ENCODE assay signal across 15 cellular contexts in the genomic region with DNA sequence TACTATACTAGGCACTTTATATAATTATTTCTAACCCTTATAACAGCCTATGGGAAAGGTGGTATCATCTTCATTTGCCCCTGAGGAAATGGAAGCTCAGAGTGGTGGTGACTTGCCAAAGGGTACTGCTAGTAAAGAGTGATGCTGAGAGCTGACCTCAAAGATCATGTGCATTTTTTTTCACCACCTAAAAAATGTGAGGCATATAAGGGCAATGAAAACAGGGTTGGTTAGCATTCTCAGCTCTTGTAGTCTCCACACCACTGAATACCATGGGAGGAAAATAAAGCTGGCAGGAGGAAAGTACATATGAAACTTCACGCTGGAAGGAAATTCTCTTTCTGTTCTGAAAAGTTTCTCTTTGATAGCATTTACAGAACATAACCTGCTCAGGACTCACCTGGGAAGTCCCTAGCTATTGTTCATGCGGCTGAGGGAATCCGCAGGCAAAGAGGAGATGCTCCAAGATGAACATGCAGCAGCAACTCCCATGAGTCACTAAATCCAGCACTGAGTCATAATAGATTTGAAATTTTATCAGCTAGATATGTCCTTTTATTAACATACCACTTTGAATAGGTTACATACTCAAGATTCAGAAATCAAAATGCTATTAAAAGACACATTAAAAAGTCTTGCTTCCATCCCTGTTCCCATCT. TPM values are rescaled to one million over a fixed set of nuclear protein-coding genes. Genes with fewer than 3 reads are reported as not detected.
DNase-seq lines count a peak whose midpoint lies in the region; ATAC-seq and TF ChIP-seq lines count a peak whose summit lies in the region.
"Had no signal": no experiment of that assay in that cellular context is flagged by ENCODE, and none has a peak within 500 bp of the region (broad histone marks: within the 10 kb centered on the region; RNA-seq: fewer than 3 reads in every experiment).

No MANE protein-coding gene starts in this region.

- H4K20me1 ChIP-seq in PC-9 (ENCODE audit: insufficient read depth) = no peaks in the 10 kb centered on the region

- H3K4me3 ChIP-seq in PC-9 = no peak overlapping the region
- H3K4me3 ChIP-seq in cardiac fibroblast (replicated peaks in 1 of 2; ENCODE audit: low read depth in 2 of 2, low read length in 2 of 2) = no peak overlapping the region
- H3K4me3 ChIP-seq: heart left ventricle, psoas muscle had no signal

- POLR2A ChIA-PET in PC-9 (lab: Charles Lee; ENCODE audit: unreplicated experiment) (interaction anchor here (0.6 kb wide), 1 partner anchor 32 kb away, joined by 5 read pairs; the partner anchor contains the start of gene CEP70), GM10248 (lab: Yijun Ruan, JAX) (no interaction called here)

- CTCF ChIA-PET in PC-9 (lab: Charles Lee) = interaction anchor here (0.8 to 1.6 kb wide), 2 partner anchors 31 to 298 kb away, joined by 3 to 8 read pairs; partner anchors contain the start of gene CEP70
- CTCF ChIA-PET in GM10248 (lab: Yijun Ruan, JAX) = interaction anchor here (0.7 to 4.4 kb wide), 5 partner anchors 11 to 290 kb away, joined by 3 to 21 read pairs (median 3); partner anchors contain the start of gene CEP70

- H3K9me3 ChIP-seq in PC-9 (ENCODE audit: insufficient read depth, low read depth) = no peaks in the 10 kb centered on the region
- H3K9me3 ChIP-seq: heart left ventricle, psoas muscle had no signal

- intact Hi-C loops in PC-9 (cut with micrococcal nuclease; ENCODE audit: unreplicated experiment) = no loop called here

- no peak overlapping the region for H3K27ac ChIP-seq in PC-9
- H3K27ac ChIP-seq: heart left ventricle, psoas muscle had no signal

- no peaks in the 10 kb centered on the region for H3K4me1 ChIP-seq in PC-9 (replicated peaks; ENCODE audit: insufficient read depth)
- H3K4me1 ChIP-seq: heart left ventricle, psoas muscle had no signal

- TF ChIP-seq CTCF in PC-9 (conservative IDR thresholded peaks at IDR 0.05) (no peak), cardiac fibroblast (IDR thresholded peaks at IDR 0.05; ENCODE audit: low read depth, low read length) (no peak), GM10248 (IDR thresholded peaks at IDR 0.05; ENCODE audit: control extremely low read depth, extremely low read depth, low read depth, missing control alignments) (no peak)

- peaks cover 5% of the 10 kb centered on the region; the same call in 1 of the 2 replicates for H3F3A ChIP-seq in PC-9 (ENCODE audit: insufficient read depth, low read depth)

- H3K9me2 ChIP-seq in PC-9 (ENCODE audit: insufficient read depth) = no peaks in the 10 kb centered on the region

- H3K36me3 ChIP-seq in PC-9 (ENCODE audit: low read depth) = no peaks in the 10 kb centered on the region

- no TSS peak for BruUV-seq in PC-9 (replicated peaks; lab: Mats Ljungman, UMichigan)

- no peak overlapping the region for H2AFZ ChIP-seq in PC-9

- H3K27me3 ChIP-seq in PC-9 (ENCODE audit: insufficient read depth, low read depth) = no peaks in the 10 kb centered on the region
- H3K27me3 ChIP-seq: heart left ventricle had no signal

- ATAC-seq in GM21529 (IDR thresholded peaks at IDR 0.05; ENCODE audit: unreplicated experiment) = no peak
- ATAC-seq: heart left ventricle, psoas muscle had no signal

- H3K4me2 ChIP-seq in PC-9 = no peak overlapping the region

- no peaks in the 10 kb centered on the region for H3K79me2 ChIP-seq in PC-9 (ENCODE audit: low read depth)

- DNase-seq in Daoy (ENCODE audit: low read depth) (peak; percentile 50), PC-9 (peak; percentile 45 to 50), cardiac fibroblast (ENCODE audit: low read depth in 2 of 2) (peak; percentile 8 to 45), kidney tubule cell (ENCODE audit: low spot score) (peak; percentile 57), GM10248 (ENCODE audit: extremely low spot score) (no peak), pons (ENCODE audit: low spot score) (no peak)
- no peak for DNase-seq in activated naive CD4-positive, alpha-beta T cell treated with anti-CD3 and anti-CD28 coated beads, Interleukin-2, amount 50 U/mL, for 16 hours
- DNase-seq: activated T-cell treated with anti-CD3 and anti-CD28 coated beads, Interleukin-2, amount 50 U/mL, for 1 hour; aorta; DMS53; heart left ventricle; left cardiac atrium; NCI-H345; psoas muscle had no signal

RNA-seq across cellular contexts. Expression of gene FAIM, which starts 17.3 kb away (rescaled TPM):
- total RNA-seq in Daoy (2014; rRNA removed; shearing (Covaris generic)) = 21.6 and 28.7 TPM in 2 replicates
- total RNA-seq in PC-9 (2021) = 17.7 and 18.6 TPM in 2 replicates

RNA-seq across cellular contexts. Expression of gene CEP70, which starts 31.8 kb away (rescaled TPM):
- total RNA-seq in Daoy (2014; rRNA removed; shearing (Covaris generic)) = 33.4 and 42.9 TPM in 2 replicates
- total RNA-seq in PC-9 (2021) = 50.5 and 73.6 TPM in 2 replicates

Comparison
In these comparisons a context has a peak if more than half of its experiments do, and no peak if none do; other contexts are left out.
1. DNase-seq: peak in Daoy (single experiment), PC-9 (2 of 2), cardiac fibroblast (2 of 2) and kidney tubule cell (single experiment); none in GM10248 (single experiment), activated naive CD4-positive, alpha-beta T cell treated with anti-CD3 and anti-CD28 coated beads, Interleukin-2, amount 50 U/mL, for 16 hours (single experiment) and pons (single experiment).